In genomic region chr6:73520688-73521350, GRCh38 we compare ENCODE assay signal across 8 cellular contexts. TPM values are rescaled to one million over a fixed set of nuclear protein-coding genes. Genes with fewer than 3 reads are reported as not detected.
DNase-seq lines count a peak whose midpoint lies in the region; ATAC-seq and TF ChIP-seq lines count a peak whose summit lies in the region.

EEF1A1 (minus strand) TSS chr6:73521032; CDS start chr6:73520026, 1,006 bp downstream.

- peak within 1 kb of the TSS; percentile 99 for H3K4me3 ChIP-seq in AG04450 (ENCODE audit: low read depth, low read length)

- peak; percentile 72 for ATAC-seq in GM18909 (IDR thresholded peaks at IDR 0.05; ENCODE audit: poor library complexity, unreplicated experiment)
- peak; percentile 73 for ATAC-seq in HG03175 (IDR thresholded peaks at IDR 0.05; ENCODE audit: unreplicated experiment)

- CTCF ChIA-PET in AG04450 (lab: Charles Lee) = interaction anchor here (0.7 to 2.4 kb wide), 5 partner anchors 7 to 132 kb away, joined by 3 to 16 read pairs (median 3); no protein-coding TSS in a partner anchor

- peaks cover 3% of the 10 kb centered on the region; the same call in 1 of the 2 replicates for H3K9me3 ChIP-seq in AG04450 (ENCODE audit: control insufficient read depth, insufficient read depth, low read length)

- DNase-seq in AG04450 (ENCODE audit: low read depth, low spot score) (peak; percentile 100), NCI-H345 (lab: John Stamatoyannopoulos, UW) (peak; percentile 99), inferior parietal cortex (ENCODE audit: extremely low spot score) (peak; percentile 98)
- DNase-seq in activated CD4-positive, CD25-positive, alpha-beta regulatory T cell (lab: John Stamatoyannopoulos, UW) = peak; percentile 97 to 99 (median 98)
- DNase-seq in central memory CD4-positive, alpha-beta T cell = peak; percentile 99
- DNase-seq in stimulated activated CD4-positive, alpha-beta T cell treated with anti-CD3 and anti-CD28 coated beads, Interleukin-12 subunit alpha, Interleukin-12 subunit beta, amount 100 ng/mL, for 24 hours (ENCODE audit: low read depth in 2 of 2) = peak; percentile 100

- H3K27ac ChIP-seq in AG04450 (ENCODE audit: low read depth, low read length) = peak within 1 kb of the TSS; percentile 100

- no peak for TF ChIP-seq CTCF in AG04450 (IDR thresholded peaks at IDR 0.05; ENCODE audit: low read depth, low read length)

- POLR2A ChIA-PET in AG04450 (lab: Yijun Ruan, JAX) = interaction anchor here (0.7 to 3.8 kb wide), 26 partner anchors 8 to 1723 kb away, joined by 3 to 142 read pairs (median 4); partner anchors contain the start of genes COL12A1, COX7A2, MTO1 and SLC17A5

- no peaks in the 10 kb centered on the region for H3K27me3 ChIP-seq in AG04450 (ENCODE audit: control insufficient read depth, insufficient read depth, low read length)

RNA-seq across cellular contexts. Expression of gene EEF1A1, which starts in this region (rescaled TPM):
- 24,076 and 25,115 TPM in 2 replicates for polyA plus RNA-seq in AG04450 (2011; rRNA removed)
- 13,404 and 14,510 TPM in 2 replicates for polyA minus RNA-seq in AG04450 (2011; rRNA and poly(A)+ RNA removed)

Comparison
In these comparisons a context has a peak if more than half of its experiments do, and no peak if none do; other contexts are left out.
1. Peak in every context shown above with its lines: DNase-seq, ATAC-seq, H3K4me3 ChIP-seq and H3K27ac ChIP-seq.